Comparison of ENCODE assay signal across 1 cellular context in the genomic region with DNA sequence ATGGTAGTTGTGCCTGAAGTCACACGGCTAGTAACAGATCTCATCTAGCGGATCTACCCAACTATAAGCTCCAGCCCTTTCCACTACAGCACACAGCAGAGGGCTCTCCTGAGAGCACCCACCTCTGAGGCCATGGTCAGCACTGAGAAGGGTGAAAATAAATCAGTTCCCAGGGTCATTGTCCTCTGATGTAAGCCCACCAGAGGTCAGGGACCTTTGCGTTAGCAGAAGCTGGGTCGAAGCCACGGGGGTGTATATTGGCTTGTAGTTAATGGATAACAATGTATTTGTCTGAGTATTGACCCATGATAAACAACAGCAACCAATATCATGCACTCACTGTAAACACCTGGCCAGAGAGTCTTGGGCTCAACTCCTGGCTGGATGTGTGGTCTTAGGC.
TF ChIP-seq lines count a peak whose summit lies in the region.
"Not testable (repeated sequence)": the region's sequence is repeated elsewhere in the genome, so short reads cannot be mapped to it uniquely, and the experiment has no call there.

No MANE protein-coding gene starts in this region.

TF ChIP-seq in HepG2, 621 proteins besides CTCF, POLR2A, EP300 and RAD21 (continued from another document and continues in another):
- TF ChIP-seq ELF3 (CRISPR knock-in tag; IDR thresholded peaks at IDR 0.05) (0 out of 2 replicates have a peak, but pooled peaks have one; percentile 28), YEATS2 (CRISPR knock-in tag; IDR thresholded peaks at IDR 0.05; ENCODE audit: borderline replicate concordance) (peak; percentile 44; the same call in 1 of the 2 replicates), MLX (CRISPR knock-in tag; IDR thresholded peaks at IDR 0.05) (peak; percentile 58; the same call in 1 of the 2 replicates), ZNF766 (CRISPR knock-in tag; IDR thresholded peaks at IDR 0.05; ENCODE audit: borderline replicate concordance) (peak; percentile 79; the same call in 1 of the 2 replicates), SOX5 (CRISPR knock-in tag; IDR thresholded peaks at IDR 0.05; ENCODE audit: borderline replicate concordance) (peak; percentile 89), ZFP90 (CRISPR knock-in tag; IDR thresholded peaks at IDR 0.05; ENCODE audit: borderline replicate concordance) (0 out of 2 replicates have a peak, but pooled peaks have one; percentile 26), HHEX (CRISPR knock-in tag; IDR thresholded peaks at IDR 0.05) (peak; percentile 93), ZNF607 (CRISPR knock-in tag; IDR thresholded peaks at IDR 0.05; ENCODE audit: borderline replicate concordance) (0 out of 2 replicates have a peak, but pooled peaks have one; percentile 39), RARA (CRISPR knock-in tag; IDR thresholded peaks at IDR 0.05) (peak; percentile 96), PITX1 (CRISPR knock-in tag; IDR thresholded peaks at IDR 0.05) (peak; percentile 88), DNMT3B (CRISPR knock-in tag; conservative IDR thresholded peaks at IDR 0.05) (0 out of 2 replicates have a peak, but pooled peaks have one; percentile 32), RCOR2 (CRISPR knock-in tag; IDR thresholded peaks at IDR 0.05) (peak; percentile 93), ARID4A (CRISPR knock-in tag; IDR thresholded peaks at IDR 0.05; ENCODE audit: borderline replicate concordance) (peak; percentile 47; the same call in 1 of the 2 replicates), FOXC1 (CRISPR knock-in tag; IDR thresholded peaks at IDR 0.05; ENCODE audit: borderline replicate concordance) (peak; percentile 64; the same call in 1 of the 2 replicates), KDM6A (CRISPR knock-in tag; IDR thresholded peaks at IDR 0.05; ENCODE audit: low read depth) (peak; percentile 46; the same call in 1 of the 2 replicates), ZNF546 (CRISPR knock-in tag; conservative IDR thresholded peaks at IDR 0.05) (0 out of 2 replicates have a peak, but pooled peaks have one; percentile 35), ZNF160 (CRISPR knock-in tag; IDR thresholded peaks at IDR 0.05) (peak; percentile 90), KAT8 (CRISPR knock-in tag; IDR thresholded peaks at IDR 0.05) (peak; percentile 60; the same call in 1 of the 2 replicates), FOXA1 (IDR thresholded peaks at IDR 0.05) (peak; percentile 84), FOXA1 (CRISPR knock-in tag; IDR thresholded peaks at IDR 0.05) (peak; percentile 57), KLF16 (CRISPR knock-in tag; IDR thresholded peaks at IDR 0.05) (peak in 1 of 2 experiments; percentile 75; a peak in 2 of 4 replicates), RFXAP (CRISPR knock-in tag; IDR thresholded peaks at IDR 0.05; ENCODE audit: borderline replicate concordance) (peak; percentile 57; the same call in 1 of the 2 replicates), TBL1XR1 (IDR thresholded peaks at IDR 0.05; ENCODE audit: borderline replicate concordance, low read length, partially characterized antibody) (peak; percentile 93), ZSCAN9 (CRISPR knock-in tag; IDR thresholded peaks at IDR 0.05; ENCODE audit: borderline replicate concordance) (peak; percentile 26; the same call in 1 of the 2 replicates), BRCA1 (CRISPR knock-in tag; IDR thresholded peaks at IDR 0.05) (peak; percentile 83; the same call in 1 of the 2 replicates), MAZ (CRISPR knock-in tag; IDR thresholded peaks at IDR 0.05; ENCODE audit: low read depth) (peak; percentile 45; the same call in 1 of the 2 replicates), REPIN1 (CRISPR knock-in tag; IDR thresholded peaks at IDR 0.05; ENCODE audit: borderline replicate concordance, low read depth) (peak; percentile 81; the same call in 1 of the 2 replicates), HNF1A (IDR thresholded peaks at IDR 0.05; ENCODE audit: low read depth) (peak; percentile 95), HNF1A (CRISPR knock-in tag; IDR thresholded peaks at IDR 0.05; ENCODE audit: borderline replicate concordance) (peak; percentile 94), TBX3 (IDR thresholded peaks at IDR 0.05; ENCODE audit: borderline replicate concordance) (peak; percentile 88), FOXP1 (IDR thresholded peaks at IDR 0.05) (peak; percentile 98), FOXP1 (CRISPR knock-in tag; IDR thresholded peaks at IDR 0.05) (peak; percentile 100), ZNF33B (CRISPR knock-in tag; IDR thresholded peaks at IDR 0.05) (peak; percentile 87; the same call in 1 of the 2 replicates), STAG1 (CRISPR knock-in tag; IDR thresholded peaks at IDR 0.05) (peak; percentile 53), BCL6 (CRISPR knock-in tag; IDR thresholded peaks at IDR 0.05) (peak; percentile 87), NR1H2 (CRISPR knock-in tag; IDR thresholded peaks at IDR 0.05; ENCODE audit: borderline replicate concordance, low read depth) (peak; percentile 85; the same call in 1 of the 2 replicates), ZNF788 (CRISPR knock-in tag; IDR thresholded peaks at IDR 0.05; ENCODE audit: borderline replicate concordance) (peak; percentile 45; the same call in 1 of the 2 replicates), THAP11 (CRISPR knock-in tag; IDR thresholded peaks at IDR 0.05) (peak; percentile 74), HMG20B (CRISPR knock-in tag; conservative IDR thresholded peaks at IDR 0.05) (peak; percentile 99), KLF12 (CRISPR knock-in tag; IDR thresholded peaks at IDR 0.05; ENCODE audit: borderline replicate concordance) (peak; percentile 47; the same call in 1 of the 2 replicates)
- TF ChIP-seq, protein P1, sequence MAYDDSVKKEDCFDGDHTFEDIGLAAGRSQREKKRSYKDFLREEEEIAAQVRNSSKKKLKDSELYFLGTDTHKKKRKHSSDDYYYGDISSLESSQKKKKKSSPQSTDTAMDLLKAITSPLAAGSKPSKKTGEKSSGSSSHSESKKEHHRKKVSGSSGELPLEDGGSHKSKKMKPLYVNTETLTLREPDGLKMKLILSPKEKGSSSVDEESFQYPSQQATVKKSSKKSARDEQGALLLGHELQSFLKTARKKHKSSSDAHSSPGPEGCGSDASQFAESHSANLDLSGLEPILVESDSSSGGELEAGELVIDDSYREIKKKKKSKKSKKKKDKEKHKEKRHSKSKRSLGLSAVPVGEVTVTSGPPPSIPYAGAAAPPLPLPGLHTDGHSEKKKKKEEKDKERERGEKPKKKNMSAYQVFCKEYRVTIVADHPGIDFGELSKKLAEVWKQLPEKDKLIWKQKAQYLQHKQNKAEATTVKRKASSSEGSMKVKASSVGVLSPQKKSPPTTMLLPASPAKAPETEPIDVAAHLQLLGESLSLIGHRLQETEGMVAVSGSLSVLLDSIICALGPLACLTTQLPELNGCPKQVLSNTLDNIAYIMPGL (CRISPR knock-in tag; IDR thresholded peaks at IDR 0.05; ENCODE audit: borderline replicate concordance in 1 of 2, low read depth in 1 of 2): 0 out of 4 replicates have a peak, but pooled peaks of 1 of the 2 experiments have one; percentile 20
- TF ChIP-seq, protein P2, sequence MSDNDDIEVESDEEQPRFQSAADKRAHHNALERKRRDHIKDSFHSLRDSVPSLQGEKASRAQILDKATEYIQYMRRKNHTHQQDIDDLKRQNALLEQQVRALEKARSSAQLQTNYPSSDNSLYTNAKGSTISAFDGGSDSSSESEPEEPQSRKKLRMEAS (IDR thresholded peaks at IDR 0.05): peak; percentile 60
- TF ChIP-seq, protein P3, sequence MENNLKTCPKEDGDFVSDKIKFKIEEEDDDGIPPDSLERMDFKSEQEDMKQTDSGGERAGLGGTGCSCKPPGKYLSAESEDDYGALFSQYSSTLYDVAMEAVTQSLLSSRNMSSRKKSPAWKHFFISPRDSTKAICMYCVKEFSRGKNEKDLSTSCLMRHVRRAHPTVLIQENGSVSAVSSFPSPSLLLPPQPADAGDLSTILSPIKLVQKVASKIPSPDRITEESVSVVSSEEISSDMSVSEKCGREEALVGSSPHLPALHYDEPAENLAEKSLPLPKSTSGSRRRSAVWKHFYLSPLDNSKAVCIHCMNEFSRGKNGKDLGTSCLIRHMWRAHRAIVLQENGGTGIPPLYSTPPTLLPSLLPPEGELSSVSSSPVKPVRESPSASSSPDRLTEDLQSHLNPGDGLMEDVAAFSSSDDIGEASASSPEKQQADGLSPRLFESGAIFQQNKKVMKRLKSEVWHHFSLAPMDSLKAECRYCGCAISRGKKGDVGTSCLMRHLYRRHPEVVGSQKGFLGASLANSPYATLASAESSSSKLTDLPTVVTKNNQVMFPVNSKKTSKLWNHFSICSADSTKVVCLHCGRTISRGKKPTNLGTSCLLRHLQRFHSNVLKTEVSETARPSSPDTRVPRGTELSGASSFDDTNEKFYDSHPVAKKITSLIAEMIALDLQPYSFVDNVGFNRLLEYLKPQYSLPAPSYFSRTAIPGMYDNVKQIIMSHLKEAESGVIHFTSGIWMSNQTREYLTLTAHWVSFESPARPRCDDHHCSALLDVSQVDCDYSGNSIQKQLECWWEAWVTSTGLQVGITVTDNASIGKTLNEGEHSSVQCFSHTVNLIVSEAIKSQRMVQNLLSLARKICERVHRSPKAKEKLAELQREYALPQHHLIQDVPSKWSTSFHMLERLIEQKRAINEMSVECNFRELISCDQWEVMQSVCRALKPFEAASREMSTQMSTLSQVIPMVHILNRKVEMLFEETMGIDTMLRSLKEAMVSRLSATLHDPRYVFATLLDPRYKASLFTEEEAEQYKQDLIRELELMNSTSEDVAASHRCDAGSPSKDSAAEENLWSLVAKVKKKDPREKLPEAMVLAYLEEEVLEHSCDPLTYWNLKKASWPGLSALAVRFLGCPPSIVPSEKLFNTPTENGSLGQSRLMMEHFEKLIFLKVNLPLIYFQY (CRISPR knock-in tag; IDR thresholded peaks at IDR 0.05; ENCODE audit: borderline replicate concordance): peak; percentile 87; the same call in 1 of the 2 replicates
- TF ChIP-seq, protein P4, sequence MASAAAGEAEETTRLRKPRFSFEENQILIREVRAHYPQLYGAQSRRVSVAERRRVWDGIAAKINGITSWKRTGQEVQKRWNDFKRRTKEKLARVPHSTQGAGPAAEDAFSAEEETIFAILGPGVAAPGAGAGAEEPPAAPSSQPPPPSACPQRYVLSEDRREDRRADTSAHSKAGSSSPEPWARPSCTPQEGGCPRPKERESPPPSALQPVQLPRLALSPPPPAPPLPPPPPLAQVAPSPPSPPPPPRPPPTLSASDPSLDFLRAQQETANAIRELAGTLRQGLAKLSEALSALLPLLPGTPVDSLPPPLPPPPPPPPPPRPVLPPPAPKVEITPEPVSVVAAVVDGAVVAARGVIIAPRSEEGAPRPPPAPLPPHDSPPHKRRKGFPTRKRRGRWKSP (CRISPR knock-in tag; IDR thresholded peaks at IDR 0.05): peak; percentile 53; the same call in 1 of the 2 replicates
- not testable (repeated sequence) for TF ChIP-seq MAZ (IDR thresholded peaks at IDR 0.05; ENCODE audit: borderline replicate concordance, low read depth, low read length)
